ENCODE assay signal across 8 cellular contexts in genomic region chr7:2104107-2104710, GRCh38.
DNase-seq lines count a peak whose midpoint lies in the region; ATAC-seq, FAIRE-seq and TF ChIP-seq lines count a peak whose summit lies in the region.

No MANE protein-coding gene starts in this region.

- H3K4me1 ChIP-seq in BE2C, result peaks cover 64% of the 10 kb centered on the region
- H3K4me1 ChIP-seq in astrocyte (ENCODE audit: insufficient read depth, low read length), result peaks cover 42% of the 10 kb centered on the region
- H3K4me1 ChIP-seq in right cardiac atrium (ENCODE audit: control insufficient read depth, insufficient read depth, low read length), result peaks cover 11% of the 10 kb centered on the region

- peak; percentile 77 for TF ChIP-seq CTCF in BE2C (IDR thresholded peaks at IDR 0.05; ENCODE audit: low read depth, low read length)
- TF ChIP-seq CTCF in astrocyte (IDR thresholded peaks at IDR 0.05; ENCODE audit: insufficient read depth, low read depth, low read length), result peak; percentile 52
- TF ChIP-seq CTCF in retinal pigment epithelial cell (conservative IDR thresholded peaks at IDR 0.05; ENCODE audit: low read depth, low read length), result peak; percentile 73

- peaks cover 5% of the 10 kb centered on the region for H3K36me3 Mint-ChIP-seq in astrocyte (ENCODE audit: low read depth, unreplicated experiment)

- ATAC-seq in HG02759 (IDR thresholded peaks at IDR 0.05; ENCODE audit: unreplicated experiment) (peak; percentile 49), right cardiac atrium (peak; percentile 83 to 86), GM18858 (IDR thresholded peaks at IDR 0.05; ENCODE audit: unreplicated experiment) (no peak)

- no peak overlapping the region for H2AFZ ChIP-seq in astrocyte (ENCODE audit: low read depth, low read length)

- H3K4me2 ChIP-seq in astrocyte (ENCODE audit: low read length), result peak overlapping the region; percentile 54

- intact Hi-C loops in right cardiac atrium (cut with DNase I), result loop anchor here in 1 of 4 donors (10.0 kb wide), 1 partner anchor 101 kb away; no protein-coding TSS in a partner anchor

- peaks cover 13% of the 10 kb centered on the region for H3K79me2 ChIP-seq in astrocyte (ENCODE audit: insufficient read depth, low read length)

- H3K9me3 ChIP-seq in BE2C (no peaks in the 10 kb centered on the region), astrocyte (ENCODE audit: insufficient read depth, low read depth, low read length) (no peaks in the 10 kb centered on the region), right cardiac atrium (ENCODE audit: control insufficient read depth, low read length) (no peaks in the 10 kb centered on the region)

- H3K9ac ChIP-seq in astrocyte (ENCODE audit: low read length), result peak overlapping the region; percentile 45

- H4K20me1 ChIP-seq in astrocyte (ENCODE audit: insufficient read depth, low read length), result peaks cover 19% of the 10 kb centered on the region

- H3K4me3 ChIP-seq in BE2C (ENCODE audit: low read depth, low read length), result no peak overlapping the region
- no peak overlapping the region for H3K4me3 ChIP-seq in astrocyte (ENCODE audit: insufficient read depth, low read depth, low read length)
- no peak overlapping the region for H3K4me3 ChIP-seq in right cardiac atrium (ENCODE audit: low read length)
- no peak overlapping the region for H3K4me3 ChIP-seq in retinal pigment epithelial cell (ENCODE audit: low read length)

- no peaks in the 10 kb centered on the region for H3K36me3 ChIP-seq in BE2C
- no peaks in the 10 kb centered on the region for H3K36me3 ChIP-seq in astrocyte (ENCODE audit: insufficient read depth, low read length)

- peak overlapping the region; percentile 75 for H3K27ac Mint-ChIP-seq in astrocyte (ENCODE audit: unreplicated experiment)

- 12% methylated on average over 27 of the region's 27 CpGs for WGBS in right cardiac atrium

- H3K27me3 ChIP-seq in BE2C, result no peaks in the 10 kb centered on the region
- no peaks in the 10 kb centered on the region for H3K27me3 ChIP-seq in astrocyte (ENCODE audit: insufficient read depth, low read length)
- H3K27me3 ChIP-seq in right cardiac atrium (ENCODE audit: control insufficient read depth, insufficient read depth), result no peaks in the 10 kb centered on the region

- peak; percentile 9 for FAIRE-seq in astrocyte (lab: Jason Lieb, UNC)

- no peaks in the 10 kb centered on the region for H3K27me3 Mint-ChIP-seq in astrocyte (ENCODE audit: low read depth, unreplicated experiment)

- H3K9me3 Mint-ChIP-seq in astrocyte (ENCODE audit: unreplicated experiment), result no peaks in the 10 kb centered on the region

- H3K27ac ChIP-seq in astrocyte (ENCODE audit: low read depth, low read length), result peak overlapping the region; percentile 4
- H3K27ac ChIP-seq in right cardiac atrium (ENCODE audit: low read length), result peak overlapping the region; percentile 13

- DNase-seq in BE2C (peak; percentile 96), T1000 (lab: John Stamatoyannopoulos, UW) (peak; percentile 63), astrocyte (ENCODE audit: low read depth) (peak; percentile 77), right cardiac atrium (peak; percentile 89 to 96 (median 94)), retinal pigment epithelial cell (ENCODE audit: low read depth) (peak; percentile 51), NCI-H146 (lab: John Stamatoyannopoulos, UW) (no peak)

- H3K4me3 Mint-ChIP-seq in astrocyte (ENCODE audit: unreplicated experiment), result peak overlapping the region; percentile 54

- H3K4me1 Mint-ChIP-seq in astrocyte (ENCODE audit: low read depth, unreplicated experiment), result peaks cover 25% of the 10 kb centered on the region
